Comparison of ENCODE assay signal across 8 cellular contexts in the genomic region with DNA sequence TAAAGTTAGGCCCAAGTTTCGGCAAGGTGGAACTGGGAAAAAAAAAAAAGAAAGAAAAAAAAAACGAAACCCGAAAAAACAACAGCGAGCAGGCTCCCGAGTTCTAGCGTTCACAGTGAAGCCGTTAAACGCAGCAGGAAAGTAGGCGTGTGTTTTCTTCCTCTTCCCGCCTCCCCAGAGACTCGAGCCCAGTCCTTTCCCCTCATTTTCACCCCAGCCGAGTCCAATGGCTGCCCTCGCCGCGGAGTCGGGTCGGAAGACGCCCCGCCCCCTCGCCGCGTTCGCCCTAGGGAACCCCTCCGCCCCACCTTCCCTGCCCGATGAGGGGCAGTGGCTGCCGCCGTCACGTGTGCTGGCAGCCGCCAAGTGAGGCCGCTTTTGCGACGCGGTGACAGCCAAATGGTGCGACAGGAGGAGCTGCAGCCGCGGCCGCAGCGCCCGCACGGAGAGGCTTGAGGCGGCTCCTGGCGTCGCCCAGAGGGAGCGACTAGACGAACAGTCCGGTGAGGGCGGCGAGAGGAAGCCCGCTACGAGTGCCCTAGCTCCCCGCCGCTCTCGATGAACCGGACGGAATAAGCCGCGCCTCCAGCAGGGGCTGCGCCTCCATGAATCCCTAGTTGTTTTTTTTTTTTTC. TPM values are rescaled to one million over a fixed set of nuclear protein-coding genes. Genes with fewer than 3 reads are reported as not detected.
DNase-seq lines count a peak whose midpoint lies in the region; ATAC-seq, FAIRE-seq and TF ChIP-seq lines count a peak whose summit lies in the region.

A gene (plus strand): TSS at position 426 of the 634 bp plus-strand sequence. CDS start 308 bp downstream, outside the sequence.

- H3K4me3 ChIP-seq in psoas muscle = peak within 1 kb of the TSS; percentile 76

- H3K36me3 ChIP-seq in psoas muscle (ENCODE audit: insufficient read depth in 1 of 2, low read depth in 1 of 2) = no peaks in the 10 kb centered on the region

- ATAC-seq in GM18502 (IDR thresholded peaks at IDR 0.05; ENCODE audit: poor library complexity, unreplicated experiment) (peak; percentile 91), HG02970 (IDR thresholded peaks at IDR 0.05; ENCODE audit: low FRiP score, unreplicated experiment) (peak; percentile 87), left ventricle myocardium superior (peak; percentile 99), psoas muscle (peak; percentile 98 to 99 (median 99))

- no peaks in the 10 kb centered on the region for H3K27me3 ChIP-seq in psoas muscle (ENCODE audit: insufficient read depth in 3 of 3, low read length in 2 of 3)

- peak within 1 kb of the TSS; percentile 94 for H3K27ac ChIP-seq in psoas muscle

- peak; percentile 25 for TF ChIP-seq CTCF in psoas muscle (IDR thresholded peaks at IDR 0.05)

- WGBS in psoas muscle, 3 donors = 0% methylated on average over 50 to 58 of the region's 58 CpGs

- no peaks in the 10 kb centered on the region for H3K9me3 ChIP-seq in psoas muscle

- FAIRE-seq in urothelium cell line (lab: Jason Lieb, UNC) = peak; percentile 97

- intact Hi-C loops in T-helper 2 cell treated with Interferon-gamma antibody and Interleukin-4, amounts not matched to agents 100 ng/mL and 5 ng/mL, for 36 hours (cut with micrococcal nuclease) = loop anchor here (1.0 to 10.0 kb wide), 6 partner anchors 23 to 1979 kb away; a partner anchor contains a TSS
- intact Hi-C loops in left ventricle myocardium superior (cut with micrococcal nuclease) (no loop called here), psoas muscle (cut with DNase I) (loop anchor here in 1 of 2 donors (10.0 kb wide), 1 partner anchor 211 kb away; a partner anchor contains a TSS)

- DNase-seq in NCI-H187 treated with DMSO at 0.1 percent for 48 hours (lab: John Stamatoyannopoulos, UW) = peak; percentile 92
- DNase-seq in anterior cingulate cortex (lab: John Stamatoyannopoulos, UW) = peak; percentile 70 to 98 (median 93)
- DNase-seq in left ventricle myocardium superior = peak; percentile 99
- DNase-seq in psoas muscle = peak; percentile 98 to 99
- peak; percentile 97 for DNase-seq in urothelium cell line (ENCODE audit: low spot score)

- H3K4me1 ChIP-seq in psoas muscle = peaks cover 34% of the 10 kb centered on the region

RNA-seq across cellular contexts. Expression of the gene that starts here (rescaled TPM):
- 24.6 and 28.0 TPM in 2 replicates for total RNA-seq in T-helper 2 cell treated with Interferon-gamma antibody and Interleukin-4, amounts not matched to agents 100 ng/mL and 5 ng/mL, for 36 hours
- 32.7 TPM for total RNA-seq in left ventricle myocardium superior
- total RNA-seq in psoas muscle = 10 to 100 TPM; 16.7 to 21.2 (median 19.2) TPM
- 10 to 100 TPM in 1 of 3 donors, 1 to 10 TPM in 2; 6.2 to 15.5 (median 6.9) TPM for polyA plus RNA-seq in psoas muscle

Comparison
In these comparisons a context has a peak if more than half of its experiments do, and no peak if none do; other contexts are left out.
1. Peak in every context shown above with its lines: DNase-seq, ATAC-seq, H3K4me3 ChIP-seq and H3K27ac ChIP-seq.